Comparison of ENCODE assay signal across 1 cellular context in genomic region chr1:183982172-183982963, GRCh38.
TF ChIP-seq lines count a peak whose summit lies in the region.

No MANE protein-coding gene starts in this region.

TF ChIP-seq in HepG2, 621 proteins besides CTCF, POLR2A, EP300 and RAD21 (continued from another document):
- no peak for TF ChIP-seq ZNF318 (CRISPR knock-in tag; IDR thresholded peaks at IDR 0.05)
- no peak for TF ChIP-seq GPN1 (CRISPR knock-in tag; IDR thresholded peaks at IDR 0.05; ENCODE audit: borderline replicate concordance)
- 0 out of 2 replicates have a peak, but pooled peaks have one; percentile 46 for TF ChIP-seq MAFG (CRISPR knock-in tag; IDR thresholded peaks at IDR 0.05)
- no peak for TF ChIP-seq KAT7 (CRISPR knock-in tag; IDR thresholded peaks at IDR 0.05; ENCODE audit: borderline replicate concordance)
- TF ChIP-seq ZNF121 (CRISPR knock-in tag; IDR thresholded peaks at IDR 0.05): peak; percentile 83
